17 cellular contexts compared by ENCODE assay signal in the genomic region with DNA sequence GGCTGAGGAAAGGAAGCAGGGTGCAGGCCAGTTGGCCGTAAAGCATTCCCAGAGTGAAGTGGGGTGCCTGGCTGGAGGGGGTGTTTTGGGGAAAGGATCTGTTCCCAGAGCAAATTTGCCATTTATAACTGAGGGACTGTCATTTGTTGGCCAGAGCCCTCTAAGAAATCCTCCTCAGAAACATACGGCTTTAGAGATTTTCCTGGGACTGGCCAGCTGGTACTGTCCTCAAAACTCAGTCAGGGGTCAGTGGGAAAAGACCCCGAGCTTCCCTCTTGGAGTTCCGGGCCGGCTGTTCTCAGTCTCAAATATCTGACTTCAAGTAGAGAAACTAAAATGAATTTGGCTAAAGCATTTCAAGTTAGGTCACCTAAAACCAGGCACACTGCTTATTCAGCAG. TPM values are rescaled to one million over a fixed set of nuclear protein-coding genes. Genes with fewer than 3 reads are reported as not detected.
"Had no signal": no experiment of that assay in that cellular context is flagged by ENCODE, and none has a peak within 500 bp of the region (broad histone marks: within the 10 kb centered on the region; RNA-seq: fewer than 3 reads in every experiment).

No MANE protein-coding gene starts in this region.

- H3K27me3 ChIP-seq: colonic mucosa, right lobe of liver, suprapubic skin, upper lobe of left lung had no signal

- H3K4me3 ChIP-seq: colonic mucosa, right lobe of liver, suprapubic skin, upper lobe of left lung had no signal

- H3K27ac Mint-ChIP-seq: activated CD8-positive, alpha-beta memory T cell treated with anti-CD3 and anti-CD28 coated beads, Interleukin-2, amount 10 ng/mL, durations not matched to agents 7 days and 5 days; activated naive CD8-positive, alpha-beta T cell; activated T-cell treated with anti-CD3 and anti-CD28 coated beads, Interleukin-2, amount 50 U/mL, for 24 hours; immature natural killer cell had no signal

- H3K9me3 Mint-ChIP-seq: activated T-cell treated with anti-CD3 and anti-CD28 coated beads, Interleukin-2, amount 50 U/mL, for 24 hours; immature natural killer cell had no signal

- H3K27ac ChIP-seq: colonic mucosa, epithelial cell of prostate, right lobe of liver, suprapubic skin had no signal

- H3K4me1 ChIP-seq: colonic mucosa, right lobe of liver, suprapubic skin, upper lobe of left lung had no signal

- H3K4me3 Mint-ChIP-seq: activated CD8-positive, alpha-beta memory T cell treated with anti-CD3 and anti-CD28 coated beads, Interleukin-2, amount 10 ng/mL, durations not matched to agents 7 days and 5 days; activated naive CD8-positive, alpha-beta T cell; activated T-cell treated with anti-CD3 and anti-CD28 coated beads, Interleukin-2, amount 50 U/mL, for 24 hours; immature natural killer cell had no signal

- H3K36me3 ChIP-seq: colonic mucosa, right lobe of liver, suprapubic skin had no signal

- DNase-seq: activated CD4-positive, alpha-beta T cell treated with anti-CD3 and anti-CD28 coated beads for 1 hour; activated CD4-positive, alpha-beta T cell treated with anti-CD3 and anti-CD28 coated beads, Interleukin-2, amount 50 U/mL, for 48 hours; activated CD8-positive, alpha-beta memory T cell treated with anti-CD3 and anti-CD28 coated beads, Interleukin-2, amount 10 ng/mL, durations not matched to agents 7 days and 5 days; activated effector memory CD4-positive, alpha-beta T cell treated with anti-CD3 and anti-CD28 coated beads, Interleukin-2, amount 50 U/mL, for 16 hours; activated T-cell treated with anti-CD3 and anti-CD28 coated beads, Interleukin-2, amount 50 U/mL, for 24 hours; colonic mucosa; effector memory CD4-positive, alpha-beta T cell; glutamatergic neuron; immature natural killer cell; right lobe of liver; stimulated activated CD4-positive, alpha-beta T cell treated with anti-CD3 and anti-CD28 coated beads, Interleukin-12 subunit alpha, Interleukin-12 subunit beta, amount 100 ng/mL, for 4 hours; stimulated activated naive CD4-positive, alpha-beta T cell treated with Interleukin-2 at 50 U/mL for 16 hours; T-helper 9 cell; upper lobe of left lung had no signal

- H3K4me1 Mint-ChIP-seq: activated CD8-positive, alpha-beta memory T cell treated with anti-CD3 and anti-CD28 coated beads, Interleukin-2, amount 10 ng/mL, durations not matched to agents 7 days and 5 days; immature natural killer cell had no signal

- H3K27me3 Mint-ChIP-seq: activated T-cell treated with anti-CD3 and anti-CD28 coated beads, Interleukin-2, amount 50 U/mL, for 24 hours had no signal

- H3K36me3 Mint-ChIP-seq: activated CD8-positive, alpha-beta memory T cell treated with anti-CD3 and anti-CD28 coated beads, Interleukin-2, amount 10 ng/mL, durations not matched to agents 7 days and 5 days; activated naive CD8-positive, alpha-beta T cell; immature natural killer cell had no signal

- H3K9me3 ChIP-seq: colonic mucosa, right lobe of liver, suprapubic skin, upper lobe of left lung had no signal

RNA-seq across cellular contexts. Expression of gene ETV1, which starts 55.9 kb away (rescaled TPM):
- polyA plus RNA-seq: immature natural killer cell had no signal
